Comparison of ENCODE assay signal across 20 cellular contexts in the genomic region with DNA sequence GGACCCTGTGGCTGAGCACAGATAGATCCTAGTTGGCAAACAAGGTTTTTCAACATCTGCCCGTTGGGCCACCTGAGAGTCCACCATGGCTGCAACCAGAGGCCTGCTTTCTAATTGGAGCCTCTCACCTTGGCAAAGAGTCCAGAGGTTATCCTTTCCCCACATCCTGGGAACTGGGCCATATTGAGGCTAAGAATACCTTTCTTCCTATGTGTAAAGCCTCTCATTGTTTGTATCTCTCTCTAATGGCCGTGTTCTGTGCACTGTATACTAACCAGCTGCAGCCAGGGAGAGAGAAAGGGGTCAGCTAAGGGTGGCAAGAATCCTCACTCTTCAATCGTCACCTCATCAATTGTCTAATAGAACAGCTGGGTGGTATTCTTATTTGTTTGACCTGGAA.
"Had no signal": no experiment of that assay in that cellular context is flagged by ENCODE, and none has a peak within 500 bp of the region (broad histone marks: within the 10 kb centered on the region; RNA-seq: fewer than 3 reads in every experiment).

No MANE protein-coding gene starts in this region.

- H3K4me3 ChIP-seq: dorsolateral prefrontal cortex, pancreas, spleen, tibial nerve, upper lobe of right lung had no signal

- ATAC-seq: pancreas; sciatic nerve; stimulated activated memory B cell treated with anti-CD40 and anti-IgM and Interleukin-4, amounts not matched to agents 10 μg/mL and 1 μg/mL and 100 μg/mL, for 72 hours; upper lobe of right lung had no signal

- H3K4me3 Mint-ChIP-seq: nephron; stimulated activated memory B cell treated with anti-CD40 and anti-IgM and Interleukin-4, amounts not matched to agents 10 μg/mL and 1 μg/mL and 100 μg/mL, for 72 hours; stimulated activated naive CD8-positive, alpha-beta T cell treated with anti-CD3 and anti-CD28 coated beads, Interleukin-15, Interleukin-2, amounts not matched to agents 100 ng/mL and 50 ng/mL, for 24 hours had no signal

- H3K36me3 Mint-ChIP-seq: naive B cell; stimulated activated memory B cell treated with anti-CD40 and anti-IgM and Interleukin-4, amounts not matched to agents 10 μg/mL and 1 μg/mL and 100 μg/mL, for 72 hours had no signal

- H3K4me1 Mint-ChIP-seq: naive B cell had no signal

- H3K27me3 ChIP-seq: dorsolateral prefrontal cortex, pancreas, spleen, tibial nerve, upper lobe of right lung had no signal

- H3K27me3 Mint-ChIP-seq: progenitor cell of endocrine pancreas; stimulated activated memory B cell treated with anti-CD40 and anti-IgM and Interleukin-4, amounts not matched to agents 10 μg/mL and 1 μg/mL and 100 μg/mL, for 72 hours had no signal

- H3K9me3 ChIP-seq: pancreas, spleen, tibial nerve, upper lobe of right lung had no signal

- H3K27ac ChIP-seq: dorsolateral prefrontal cortex, pancreas, tibial nerve, upper lobe of right lung had no signal

- H3K9me3 Mint-ChIP-seq: nephron; stimulated activated memory B cell treated with anti-CD40 and anti-IgM and Interleukin-4, amounts not matched to agents 10 μg/mL and 1 μg/mL and 100 μg/mL, for 72 hours; stimulated activated naive CD8-positive, alpha-beta T cell treated with anti-CD3 and anti-CD28 coated beads, Interleukin-15, Interleukin-2, amounts not matched to agents 100 ng/mL and 50 ng/mL, for 24 hours had no signal

- H3K36me3 ChIP-seq: pancreas, spleen, tibial nerve, upper lobe of right lung had no signal

- DNase-seq: cortex of kidney; dorsolateral prefrontal cortex; effector CD8-positive, alpha-beta T cell; kidney; left cardiac atrium; mesendoderm; naive B cell; occipital lobe; pancreas; spleen; stimulated activated CD4-positive, alpha-beta T cell treated with anti-CD3 and anti-CD28 coated beads, Interleukin-15, amount 100 ng/mL, for 24 hours; stimulated activated CD4-positive, alpha-beta T cell treated with anti-CD3 and anti-CD28 coated beads, Interleukin-1b, Interleukin-23, amount 100 ng/mL, for 48 hours; stimulated activated CD4-positive, alpha-beta T cell treated with anti-CD3 and anti-CD28 coated beads, Interleukin-4, amount 100 ng/mL, for 24 hours; upper lobe of right lung had no signal

- H3K27ac Mint-ChIP-seq: naive B cell; nephron; progenitor cell of endocrine pancreas; stimulated activated memory B cell treated with anti-CD40 and anti-IgM and Interleukin-4, amounts not matched to agents 10 μg/mL and 1 μg/mL and 100 μg/mL, for 72 hours; stimulated activated naive CD8-positive, alpha-beta T cell treated with anti-CD3 and anti-CD28 coated beads, Interleukin-15, Interleukin-2, amounts not matched to agents 100 ng/mL and 50 ng/mL, for 24 hours had no signal
